In the genomic region with DNA sequence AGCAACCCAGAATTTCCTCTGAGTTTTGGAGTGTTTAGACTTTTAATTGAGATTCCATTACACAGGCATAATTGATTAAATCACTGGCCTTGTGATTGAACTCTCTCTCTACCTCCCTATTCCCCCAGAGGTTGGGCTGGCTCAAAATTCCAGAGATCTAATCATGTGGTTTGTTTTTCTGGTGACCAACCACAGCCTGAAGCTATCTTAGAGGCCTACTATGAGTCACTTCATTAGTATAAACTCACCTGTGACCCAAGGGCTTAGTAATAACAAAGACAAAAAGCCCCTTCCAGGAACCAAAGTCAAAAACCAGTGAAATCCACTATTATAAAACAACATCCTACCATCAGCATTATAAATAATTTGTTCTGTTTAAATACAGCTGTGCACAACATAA, we compare ENCODE assay signal across 17 cellular contexts.
DNase-seq lines count a peak whose midpoint lies in the region; ATAC-seq, FAIRE-seq and TF ChIP-seq lines count a peak whose summit lies in the region.
"Had no signal": no experiment of that assay in that cellular context is flagged by ENCODE, and none has a peak within 500 bp of the region (broad histone marks: within the 10 kb centered on the region; RNA-seq: fewer than 3 reads in every experiment).

No MANE protein-coding gene starts in this region.

- dilution Hi-C loops in keratinocyte (cut with MboI; ENCODE audit: extremely low pct_ligation_motif_present, low sequenced_read_pairs), result no loop called here

- H3K27ac ChIP-seq in GM12878 (ENCODE audit: control insufficient read depth, insufficient read depth), result no peak overlapping the region
- no peak overlapping the region for H3K27ac ChIP-seq in keratinocyte (ENCODE audit: control insufficient read depth, insufficient read depth, low read length)
- H3K27ac ChIP-seq: Peyer's patch had no signal

- no peak for TF ChIP-seq EP300 in GM12878 (IDR thresholded peaks at IDR 0.05; ENCODE audit: borderline replicate concordance in 1 of 2, control insufficient read depth in 1 of 2, low read depth in 2 of 2, low read length in 2 of 2)

- no peaks in the 10 kb centered on the region for H3K27me3 Mint-ChIP-seq in Calu3 (ENCODE audit: unreplicated experiment)
- H3K27me3 Mint-ChIP-seq in activated CD8-positive, alpha-beta T cell treated with anti-CD3 and anti-CD28 coated beads for 36 hours, result no peaks in the 10 kb centered on the region

- no peaks in the 10 kb centered on the region for H3K27me3 ChIP-seq in GM12878 (replicated peaks in 1 of 2; ENCODE audit: control insufficient read depth in 2 of 2, insufficient read depth in 2 of 2, low read length in 1 of 2)
- no peaks in the 10 kb centered on the region for H3K27me3 ChIP-seq in keratinocyte (ENCODE audit: control insufficient read depth, extremely low read depth, insufficient read depth, low read length)
- H3K27me3 ChIP-seq: Peyer's patch had no signal

- no TSS peak for BruUV-seq in Calu3 (replicated peaks; lab: Mats Ljungman, UMichigan)
- BruUV-seq in GM12878 (replicated peaks; lab: Mats Ljungman, UMichigan), result no TSS peak

- no peak overlapping the region for H3K4me3 ChIP-seq in GM12878
- no peak overlapping the region for H3K4me3 ChIP-seq in keratinocyte (ENCODE audit: control insufficient read depth in 2 of 3, extremely low read depth in 1 of 3, insufficient read depth in 2 of 3, low read depth in 1 of 3, low read length in 3 of 3)
- H3K4me3 ChIP-seq: Peyer's patch had no signal

- no peaks in the 10 kb centered on the region for H3K9me1 ChIP-seq in keratinocyte (ENCODE audit: control insufficient read depth, extremely low read depth, insufficient read depth, low read length)

- RAD21 ChIA-PET in GM12878 (lab: Charles Lee; ENCODE audit: unreplicated experiment), result no interaction called here

- TF ChIP-seq RAD21 in GM12878 (IDR thresholded peaks at IDR 0.05; ENCODE audit: insufficient read depth, low read depth, low read length), result no peak

- H3K9me3 ChIP-seq in GM12878 (replicated peaks; ENCODE audit: control insufficient read depth, insufficient read depth, low read length) (no peaks in the 10 kb centered on the region), keratinocyte (ENCODE audit: control insufficient read depth, low read depth, low read length) (peaks cover 2% of the 10 kb centered on the region)

- H4K20me1 ChIP-seq in GM12878 (ENCODE audit: control insufficient read depth, insufficient read depth) (no peaks in the 10 kb centered on the region), keratinocyte (ENCODE audit: control insufficient read depth, extremely low read depth, insufficient read depth, low read length) (no peaks in the 10 kb centered on the region)

- TF ChIP-seq POLR2A in GM12878 (IDR thresholded peaks at IDR 0.05; ENCODE audit: low read depth, low read length), result no peak

- CTCF ChIA-PET in Calu3 (lab: Charles Lee) (no interaction called here), GM12878 (lab: Yijun Ruan, JAX) (no interaction called here)
- CTCF ChIA-PET in activated CD8-positive, alpha-beta T cell treated with anti-CD3 and anti-CD28 coated beads for 36 hours (lab: Charles Lee), result no interaction called here

- no peak overlapping the region for H3K9ac ChIP-seq in GM12878 (ENCODE audit: control insufficient read depth, insufficient read depth, low read length)
- H3K9ac ChIP-seq in keratinocyte (ENCODE audit: control insufficient read depth, extremely low read depth, insufficient read depth, low read length), result no peak overlapping the region

- H3K4me2 ChIP-seq in GM12878 (ENCODE audit: control insufficient read depth, insufficient read depth) (no peak overlapping the region), keratinocyte (ENCODE audit: control insufficient read depth, extremely low read depth, insufficient read depth, low read depth, low read length) (no peak overlapping the region)

- no peaks in the 10 kb centered on the region for H3K79me2 ChIP-seq in GM12878 (ENCODE audit: control insufficient read depth, insufficient read depth, low read length)
- no peaks in the 10 kb centered on the region for H3K79me2 ChIP-seq in keratinocyte (ENCODE audit: control insufficient read depth, insufficient read depth, low read length)

- peak; percentile 30 for DNase-seq in Calu3
- peak; percentile 36 for DNase-seq in LHCN-M2 (ENCODE audit: low read depth)
- no peak for DNase-seq in GM12878 (ENCODE audit: low read depth, low spot score)
- DNase-seq in keratinocyte (ENCODE audit: low read depth, low spot score), result peak; percentile 15
- DNase-seq in omental fat pad (ENCODE audit: low spot score), result no peak
- no peak for DNase-seq in activated naive CD4-positive, alpha-beta T cell (lab: John Stamatoyannopoulos, UW)
- no peak for DNase-seq in NCI-H2171 treated with DMSO at 0.1 percent for 48 hours (lab: John Stamatoyannopoulos, UW)
- no peak for DNase-seq in activated CD8-positive, alpha-beta T cell treated with anti-CD3 and anti-CD28 coated beads for 36 hours
- DNase-seq: activated CD4-positive, CD25-positive, alpha-beta regulatory T cell treated with anti-CD3 and anti-CD28 coated beads, Interleukin-2, amount 50 U/mL, for 72 hours; activated T-cell treated with anti-CD3 and anti-CD28 coated beads for 4 hours; DMS 273 treated with DMSO at 0.1 percent for 48 hours; H9; Kasumi-1; NCI-H1694 treated with DMSO at 0.1 percent for 48 hours; NCI-H524 treated with DMSO at 0.1 percent for 48 hours; Peyer's patch had no signal

- no peaks in the 10 kb centered on the region for H3K4me1 Mint-ChIP-seq in Calu3 (ENCODE audit: low read depth, unreplicated experiment)
- H3K4me1 Mint-ChIP-seq in activated CD8-positive, alpha-beta T cell treated with anti-CD3 and anti-CD28 coated beads for 36 hours (ENCODE audit: low read depth), result no peaks in the 10 kb centered on the region

- FAIRE-seq in GM12878 (lab: Jason Lieb, UNC) (no peak), keratinocyte (lab: Jason Lieb, UNC) (peak; percentile 23)

- H3K4me3 Mint-ChIP-seq in Calu3 (ENCODE audit: low read depth, unreplicated experiment), result no peak overlapping the region
- no peak overlapping the region for H3K4me3 Mint-ChIP-seq in activated CD8-positive, alpha-beta T cell treated with anti-CD3 and anti-CD28 coated beads for 36 hours
- H3K4me3 Mint-ChIP-seq: H9; T-helper 1 cell treated with Interleukin-12 subunit alpha and Interleukin-12 subunit beta and Interleukin-4 antibody, amounts not matched to agents 30 μg/mL and 1 μg/mL, for 36 hours had no signal

- no peaks in the 10 kb centered on the region for H3K36me3 Mint-ChIP-seq in Calu3 (ENCODE audit: insufficient read depth, unreplicated experiment)
- H3K36me3 Mint-ChIP-seq in activated CD8-positive, alpha-beta T cell treated with anti-CD3 and anti-CD28 coated beads for 36 hours (ENCODE audit: low read depth), result no peaks in the 10 kb centered on the region

- TF ChIP-seq CTCF in Calu3 (IDR thresholded peaks at IDR 0.05; ENCODE audit: unreplicated experiment), result no peak
- TF ChIP-seq CTCF in GM12878 (IDR thresholded peaks at IDR 0.05 in 2 of 3, conservative IDR thresholded peaks at IDR 0.05 in 1 of 3; ENCODE audit: control insufficient read depth in 2 of 3, extremely low read depth in 1 of 3, insufficient read depth in 1 of 3, low read depth in 3 of 3, low read length in 3 of 3), result no peak
- TF ChIP-seq CTCF in keratinocyte (optimal IDR thresholded peaks at IDR 0.05 in 1 of 3, IDR thresholded peaks at IDR 0.05 in 1 of 3, conservative IDR thresholded peaks at IDR 0.05 in 1 of 3; ENCODE audit: extremely low read depth in 1 of 3, insufficient read depth in 2 of 3, low read length in 3 of 3), result no peak
- TF ChIP-seq CTCF in omental fat pad (IDR thresholded peaks at IDR 0.05), result no peak
- TF ChIP-seq CTCF in activated CD8-positive, alpha-beta T cell treated with anti-CD3 and anti-CD28 coated beads for 36 hours (IDR thresholded peaks at IDR 0.05), result no peak

- SMC1A ChIA-PET in GM12878 (lab: Charles Lee; ENCODE audit: uncharacterized antibody, unreplicated experiment), result no interaction called here

- no peak for ATAC-seq in GM12878
- ATAC-seq in omental fat pad (ENCODE audit: low FRiP score), result no peak
- ATAC-seq in activated CD8-positive, alpha-beta T cell treated with anti-CD3 and anti-CD28 coated beads for 36 hours, result no peak

- H3K9me3 Mint-ChIP-seq in Calu3 (ENCODE audit: low read depth, unreplicated experiment), result peaks cover 5% of the 10 kb centered on the region
- peaks cover 6% of the 10 kb centered on the region for H3K9me3 Mint-ChIP-seq in activated CD8-positive, alpha-beta T cell treated with anti-CD3 and anti-CD28 coated beads for 36 hours

- in situ Hi-C loops in GM12878 (cut with MboI), result no loop called here

- intact Hi-C loops in Calu3 (cut with micrococcal nuclease; ENCODE audit: unreplicated experiment) (no loop called here), GM12878 (cut with micrococcal nuclease; ENCODE audit: unreplicated experiment) (no loop called here)
- intact Hi-C loops in activated CD8-positive, alpha-beta T cell treated with anti-CD3 and anti-CD28 coated beads for 36 hours (cut with micrococcal nuclease), result no loop called here

- H2AFZ ChIP-seq in GM12878 (ENCODE audit: control insufficient read depth, low read depth, low read length) (no peak overlapping the region), keratinocyte (ENCODE audit: control insufficient read depth, low read length) (no peak overlapping the region)

- POLR2A ChIA-PET in GM12878 (lab: Charles Lee), result no interaction called here
- POLR2A ChIA-PET in activated CD8-positive, alpha-beta T cell treated with anti-CD3 and anti-CD28 coated beads for 36 hours (lab: Charles Lee), result no interaction called here

- no peaks in the 10 kb centered on the region for H3K4me1 ChIP-seq in GM12878 (ENCODE audit: control insufficient read depth, insufficient read depth, low read length)
- peaks cover 3% of the 10 kb centered on the region for H3K4me1 ChIP-seq in keratinocyte (ENCODE audit: control insufficient read depth, extremely low read depth, insufficient read depth, low read length)
- H3K4me1 ChIP-seq: Peyer's patch had no signal

- H3K36me3 ChIP-seq in GM12878 (ENCODE audit: control insufficient read depth in 2 of 2, insufficient read depth in 2 of 2, low read length in 1 of 2), result no peaks in the 10 kb centered on the region
- H3K36me3 ChIP-seq in keratinocyte (ENCODE audit: control insufficient read depth in 2 of 2, extremely low read depth in 1 of 2, insufficient read depth in 2 of 2, low read length in 2 of 2), result no peaks in the 10 kb centered on the region
- H3K36me3 ChIP-seq: Peyer's patch had no signal

- H3K27ac Mint-ChIP-seq in Calu3 (ENCODE audit: unreplicated experiment), result peak overlapping the region; percentile 33
- no peak overlapping the region for H3K27ac Mint-ChIP-seq in activated CD8-positive, alpha-beta T cell treated with anti-CD3 and anti-CD28 coated beads for 36 hours
- H3K27ac Mint-ChIP-seq: H9; T-helper 1 cell treated with Interleukin-12 subunit alpha and Interleukin-12 subunit beta and Interleukin-4 antibody, amounts not matched to agents 30 μg/mL and 1 μg/mL, for 36 hours had no signal

TF ChIP-seq in GM12878, 131 proteins besides CTCF, POLR2A, EP300 and RAD21 (continues in another document):
- 0 out of 2 replicates have a peak, but pooled peaks have one; percentile 23 for TF ChIP-seq NR2F1 (conservative IDR thresholded peaks at IDR 0.05)

Comparison
In these comparisons a context has a peak if more than half of its experiments do, and no peak if none do; other contexts are left out.
1. DNase-seq: peak in Calu3 (single experiment), LHCN-M2 (single experiment) and keratinocyte (single experiment); none in GM12878 (single experiment), omental fat pad (single experiment), activated naive CD4-positive, alpha-beta T cell (0 of 4), NCI-H2171 treated with DMSO at 0.1 percent for 48 hours (single experiment) and activated CD8-positive, alpha-beta T cell treated with anti-CD3 and anti-CD28 coated beads for 36 hours (single experiment).